In genomic region chr6:6195080-6195479, GRCh38 we compare ENCODE assay signal across 31 cellular contexts.
DNase-seq lines count a peak whose midpoint lies in the region; ATAC-seq and TF ChIP-seq lines count a peak whose summit lies in the region.
"Had no signal": no experiment of that assay in that cellular context is flagged by ENCODE, and none has a peak within 500 bp of the region (broad histone marks: within the 10 kb centered on the region; RNA-seq: fewer than 3 reads in every experiment).

No MANE protein-coding gene starts in this region.

- WGBS in esophagus muscularis mucosa: 86% methylated on average over 1 of the region's 1 CpG

- ATAC-seq in GM18868 (IDR thresholded peaks at IDR 0.05; ENCODE audit: unreplicated experiment): no peak
- ATAC-seq in activated naive CD4-positive, alpha-beta T cell treated with anti-CD3 and anti-CD28 coated beads, Interleukin-2, amount 50 U/mL, for 72 hours: no peak
- ATAC-seq: A549; CD8-positive, alpha-beta T cell had no signal

- intact Hi-C loops in esophagus muscularis mucosa (cut with DNase I): no loop called here
- intact Hi-C loops in vagina (cut with DNase I): no loop called here

- TF ChIP-seq CTCF in esophagus muscularis mucosa (IDR thresholded peaks at IDR 0.05) (no peak), vagina (IDR thresholded peaks at IDR 0.05) (no peak)

- H3K4me3 ChIP-seq in esophagus muscularis mucosa (no peak overlapping the region), vagina (no peak overlapping the region)
- H3K4me3 ChIP-seq: A549; BLaER1; BLaER1 treated with 17β-estradiol and CSF1 and Interleukin-3, amounts not matched to agents 10 nM and 100 nM had no signal

- H3K4me1 ChIP-seq in esophagus muscularis mucosa (no peaks in the 10 kb centered on the region), vagina (no peaks in the 10 kb centered on the region)
- H3K4me1 ChIP-seq: A549; BE2C; BLaER1; BLaER1 treated with 17β-estradiol and CSF1 and Interleukin-3, amounts not matched to agents 10 nM and 100 nM; Caco-2 had no signal

- no peak for TF ChIP-seq EP300 in esophagus muscularis mucosa (IDR thresholded peaks at IDR 0.05)

- H3K9me3 Mint-ChIP-seq in activated naive CD4-positive, alpha-beta T cell treated with anti-CD3 and anti-CD28 coated beads, Interleukin-2, amount 50 U/mL, for 72 hours: peaks cover 4 to 8% of the 10 kb centered on the region in 2 donors
- H3K9me3 Mint-ChIP-seq: CD8-positive, alpha-beta T cell had no signal

- TF ChIP-seq POLR2A in esophagus muscularis mucosa (IDR thresholded peaks at IDR 0.05; ENCODE audit: low read depth) (no peak), vagina (IDR thresholded peaks at IDR 0.05) (no peak)

- DNase-seq in esophagus muscularis mucosa (ENCODE audit: extremely low spot score) (peak; percentile 66), vagina (ENCODE audit: extremely low spot score in 2 of 2) (peak; percentile 65 to 72)
- no peak for DNase-seq in activated naive CD4-positive, alpha-beta T cell treated with anti-CD3 and anti-CD28 coated beads, Interleukin-2, amount 50 U/mL, for 72 hours (ENCODE audit: low spot score in 2 of 2)
- DNase-seq: 8988T; ACHN; AML-193; BE2C; C1 segment of cervical spinal cord; Caco-2; Calu3; CD4-positive, alpha-beta memory T cell; CD4-positive, alpha-beta T cell; CD4-positive, CD25-positive, alpha-beta regulatory T cell; CD8-positive, alpha-beta memory T cell; CD8-positive, alpha-beta T cell; COR-L47; DMS 273 treated with DMSO at 0.1 percent for 48 hours; DMS153; DMS53; DMS79; DMS79 treated with DMSO at 0.1 percent for 48 hours; DND-41; EL had no signal

- H3K27ac Mint-ChIP-seq in activated naive CD4-positive, alpha-beta T cell treated with anti-CD3 and anti-CD28 coated beads, Interleukin-2, amount 50 U/mL, for 72 hours: no peak overlapping the region
- H3K27ac Mint-ChIP-seq: B cell; CD14-positive monocyte; CD4-positive, alpha-beta memory T cell; CD4-positive, alpha-beta T cell; CD4-positive, CD25-positive, alpha-beta regulatory T cell; CD8-positive, alpha-beta memory T cell; CD8-positive, alpha-beta T cell had no signal

- H3K9me3 ChIP-seq in esophagus muscularis mucosa (no peaks in the 10 kb centered on the region), vagina (no peaks in the 10 kb centered on the region)
- H3K9me3 ChIP-seq: A549, BE2C, BLaER1, Caco-2 had no signal

- H3K27ac ChIP-seq in esophagus muscularis mucosa (replicated peaks in 1 of 4) (no peak overlapping the region), vagina (no peak overlapping the region)
- H3K27ac ChIP-seq: 22Rv1; A549; BLaER1; BLaER1 treated with 17β-estradiol and CSF1 and Interleukin-3, amounts not matched to agents 10 nM and 100 nM; C4-2B had no signal

- peaks cover 0 to 8% of the 10 kb centered on the region in 2 donors for H3K36me3 Mint-ChIP-seq in activated naive CD4-positive, alpha-beta T cell treated with anti-CD3 and anti-CD28 coated beads, Interleukin-2, amount 50 U/mL, for 72 hours
- H3K36me3 Mint-ChIP-seq: CD4-positive, alpha-beta memory T cell; CD4-positive, CD25-positive, alpha-beta regulatory T cell; CD8-positive, alpha-beta memory T cell; CD8-positive, alpha-beta T cell had no signal

- peaks cover 0 to 7% (median 2%) of the 10 kb centered on the region in 4 donors for H3K27me3 ChIP-seq in esophagus muscularis mucosa
- no peaks in the 10 kb centered on the region for H3K27me3 ChIP-seq in vagina
- H3K27me3 ChIP-seq: BE2C; BLaER1; BLaER1 treated with 17β-estradiol and CSF1 and Interleukin-3, amounts not matched to agents 10 nM and 100 nM had no signal

- no peaks in the 10 kb centered on the region for H3K36me3 ChIP-seq in esophagus muscularis mucosa
- H3K36me3 ChIP-seq in vagina: no peaks in the 10 kb centered on the region
- H3K36me3 ChIP-seq: BE2C, BLaER1 had no signal

Comparison
In these comparisons a context has a peak if more than half of its experiments do, and no peak if none do; other contexts are left out.
1. DNase-seq: peak in esophagus muscularis mucosa (single experiment) and vagina (2 of 2); none in activated naive CD4-positive, alpha-beta T cell treated with anti-CD3 and anti-CD28 coated beads, Interleukin-2, amount 50 U/mL, for 72 hours (0 of 2).